ENCODE assay signal across 8 cellular contexts in the genomic region with DNA sequence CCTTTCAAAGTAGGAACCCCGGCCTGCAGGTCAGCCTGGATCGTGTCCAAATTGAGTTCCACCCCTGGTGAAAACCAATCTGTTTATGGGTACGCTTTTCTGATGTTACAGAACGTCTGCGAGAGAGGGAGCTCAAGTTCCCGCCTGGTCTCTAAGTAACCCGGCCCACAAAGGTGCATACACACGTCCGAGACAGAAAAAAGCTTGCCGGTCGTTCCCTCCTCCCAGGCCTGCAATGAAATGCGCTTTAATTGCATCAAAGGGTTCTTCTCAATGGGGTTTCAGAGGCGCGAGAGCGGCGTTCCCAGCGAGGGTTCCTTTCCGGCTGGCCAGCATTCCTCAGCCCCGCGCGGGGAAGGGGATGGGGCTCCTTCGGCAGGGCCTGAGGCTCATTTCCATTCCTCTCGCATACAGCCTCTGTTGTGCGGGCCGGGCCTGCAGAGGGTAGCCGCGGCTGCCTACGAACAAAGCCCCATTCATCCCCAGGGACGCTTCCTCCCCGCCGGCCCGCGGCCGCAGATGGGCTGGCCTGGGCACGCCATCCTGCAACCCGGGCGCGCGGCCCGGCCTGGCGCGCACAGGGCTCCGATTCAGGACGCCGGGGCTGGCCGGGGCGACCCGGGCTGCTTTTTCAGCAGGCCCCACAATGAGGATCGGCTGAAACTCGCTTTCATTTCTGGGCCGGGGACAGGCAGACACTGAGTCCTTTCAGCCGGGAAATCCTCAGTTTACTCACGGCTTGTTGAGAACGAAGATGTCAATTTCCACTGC.
DNase-seq lines count a peak whose midpoint lies in the region; ATAC-seq and TF ChIP-seq lines count a peak whose summit lies in the region.

No MANE protein-coding gene starts in this region.

- no peaks in the 10 kb centered on the region for H3K9me3 Mint-ChIP-seq in stimulated activated naive CD8-positive, alpha-beta T cell treated with anti-CD3 and anti-CD28 coated beads, Interleukin-15, Interleukin-2, amounts not matched to agents 100 ng/mL and 50 ng/mL, for 24 hours

- H3K4me1 ChIP-seq in HUES48 (ENCODE audit: control insufficient read depth, insufficient read depth, low read length) (peaks cover 49% of the 10 kb centered on the region), duodenal mucosa (ENCODE audit: control insufficient read depth in 1 of 2, insufficient read depth in 2 of 2, low read length in 2 of 2) (peaks cover 34% of the 10 kb centered on the region in 2 donors), left lung (peaks cover 22 to 60% of the 10 kb centered on the region in 2 donors)

- H3K27ac ChIP-seq in HUES48 (ENCODE audit: low read depth, low read length) (peak overlapping the region; percentile 96), SU-DHL-6 (ENCODE audit: low read depth, low read length) (no peak overlapping the region; the same call in 1 of the 2 replicates), duodenal mucosa (ENCODE audit: low read depth, low read length) (peak overlapping the region; percentile 74), left lung (peak overlapping the region; percentile 91 to 96)

- peaks cover 60% of the 10 kb centered on the region for H3K4me1 Mint-ChIP-seq in stimulated activated naive CD8-positive, alpha-beta T cell treated with anti-CD3 and anti-CD28 coated beads, Interleukin-15, Interleukin-2, amounts not matched to agents 100 ng/mL and 50 ng/mL, for 24 hours (ENCODE audit: low read depth)

- peak overlapping the region; percentile 71 for H3K4me3 Mint-ChIP-seq in stimulated activated naive CD8-positive, alpha-beta T cell treated with anti-CD3 and anti-CD28 coated beads, Interleukin-15, Interleukin-2, amounts not matched to agents 100 ng/mL and 50 ng/mL, for 24 hours

- H3K4me3 ChIP-seq in HUES48 (ENCODE audit: low read depth, low read length): peak overlapping the region; percentile 70
- peak overlapping the region; percentile 34 for H3K4me3 ChIP-seq in SU-DHL-6 (ENCODE audit: insufficient read depth, low read length, poor library complexity, severe bottlenecking)
- H3K4me3 ChIP-seq in duodenal mucosa (ENCODE audit: low read depth in 1 of 2, low read length in 2 of 2): peak overlapping the region; percentile 69 to 75
- peak overlapping the region; percentile 40 to 42 for H3K4me3 ChIP-seq in left lung

- H3K9ac ChIP-seq in HUES48 (ENCODE audit: low read depth, low read length): peak overlapping the region; percentile 69
- peak overlapping the region; percentile 56 for H3K9ac ChIP-seq in SU-DHL-6 (ENCODE audit: low read length)
- peak overlapping the region; percentile 60 to 69 for H3K9ac ChIP-seq in duodenal mucosa (ENCODE audit: low read depth in 1 of 2, low read length in 2 of 2)

- peak; percentile 32 for TF ChIP-seq CTCF in SU-DHL-6 (IDR thresholded peaks at IDR 0.05; ENCODE audit: insufficient read depth, low read length, poor library complexity, severe bottlenecking)
- TF ChIP-seq CTCF in left lung (IDR thresholded peaks at IDR 0.05): peak in 1 of 2 donors; percentile 9

- H3K79me2 ChIP-seq in SU-DHL-6 (ENCODE audit: insufficient read depth, low read length): no peaks in the 10 kb centered on the region

- H3K9me3 ChIP-seq in HUES48 (ENCODE audit: control insufficient read depth, insufficient read depth, low read length) (no peaks in the 10 kb centered on the region), SU-DHL-6 (ENCODE audit: insufficient read depth, low read length) (no peaks in the 10 kb centered on the region), duodenal mucosa (ENCODE audit: control insufficient read depth in 1 of 2, low read length in 2 of 2) (no peaks in the 10 kb centered on the region), left lung (no peaks in the 10 kb centered on the region)

- H3K36me3 ChIP-seq in HUES48 (ENCODE audit: control insufficient read depth, insufficient read depth, low read length) (no peaks in the 10 kb centered on the region), SU-DHL-6 (ENCODE audit: low read length) (no peaks in the 10 kb centered on the region), duodenal mucosa (ENCODE audit: control insufficient read depth in 1 of 2, insufficient read depth in 2 of 2, low read length in 2 of 2) (no peaks in the 10 kb centered on the region), left lung (no peaks in the 10 kb centered on the region)

- H2AFZ ChIP-seq in SU-DHL-6 (ENCODE audit: low read depth, low read length, severe bottlenecking): peak overlapping the region; percentile 94

- intact Hi-C loops in left lung (cut with DNase I): loop anchor here in 1 of 2 donors (5.0 kb wide), 1 partner anchor 180 kb away; the partner anchor contains the start of gene SPRED1

- DNase-seq in NCI-H2081 (lab: John Stamatoyannopoulos, UW) (peak; percentile 29 to 46), NCI-H2081 treated with DMSO at 0.1 percent for 48 hours (lab: John Stamatoyannopoulos, UW) (no peak), left lung (peak; percentile 62 to 88)

- peak overlapping the region; percentile 82 for H3K4me2 ChIP-seq in SU-DHL-6 (ENCODE audit: low read depth, low read length, poor library complexity, severe bottlenecking)

- peaks cover 63% of the 10 kb centered on the region for H3K27me3 ChIP-seq in HUES48 (ENCODE audit: control insufficient read depth, insufficient read depth, low read length)
- no peaks in the 10 kb centered on the region for H3K27me3 ChIP-seq in SU-DHL-6 (ENCODE audit: low read length)
- no peaks in the 10 kb centered on the region for H3K27me3 ChIP-seq in duodenal mucosa (ENCODE audit: control insufficient read depth in 1 of 2, insufficient read depth in 2 of 2, low read length in 2 of 2)
- H3K27me3 ChIP-seq in left lung: peaks cover 0 to 11% of the 10 kb centered on the region in 2 donors

- peak; percentile 66 for ATAC-seq in GM21576 (IDR thresholded peaks at IDR 0.05; ENCODE audit: unreplicated experiment)
- ATAC-seq in left lung: peak; percentile 76

- H3F3A ChIP-seq in SU-DHL-6 (ENCODE audit: insufficient read depth): no peaks in the 10 kb centered on the region

- no peaks in the 10 kb centered on the region for H3K9me2 ChIP-seq in SU-DHL-6 (replicated peaks; ENCODE audit: insufficient read depth, low read length)

- H3K27ac Mint-ChIP-seq in stimulated activated naive CD8-positive, alpha-beta T cell treated with anti-CD3 and anti-CD28 coated beads, Interleukin-15, Interleukin-2, amounts not matched to agents 100 ng/mL and 50 ng/mL, for 24 hours: peak overlapping the region; percentile 82

- H3K36me3 Mint-ChIP-seq in stimulated activated naive CD8-positive, alpha-beta T cell treated with anti-CD3 and anti-CD28 coated beads, Interleukin-15, Interleukin-2, amounts not matched to agents 100 ng/mL and 50 ng/mL, for 24 hours (ENCODE audit: low read depth): no peaks in the 10 kb centered on the region

- H4K20me1 ChIP-seq in SU-DHL-6 (ENCODE audit: low read depth, low read length): no peaks in the 10 kb centered on the region

- H3K27me3 Mint-ChIP-seq in stimulated activated naive CD8-positive, alpha-beta T cell treated with anti-CD3 and anti-CD28 coated beads, Interleukin-15, Interleukin-2, amounts not matched to agents 100 ng/mL and 50 ng/mL, for 24 hours: peaks cover 68% of the 10 kb centered on the region
